ENCODE assay signal across 8 cellular contexts in genomic region chrX:1592863-1593201, GRCh38. TPM values are rescaled to one million over a fixed set of nuclear protein-coding genes. Genes with fewer than 3 reads are reported as not detected.
DNase-seq lines count a peak whose midpoint lies in the region; ATAC-seq lines count a peak whose summit lies in the region.
"Had no signal": no experiment of that assay in that cellular context is flagged by ENCODE, and none has a peak within 500 bp of the region (broad histone marks: within the 10 kb centered on the region; RNA-seq: fewer than 3 reads in every experiment).

No MANE protein-coding gene starts in this region.

- no peak for DNase-seq in activated CD8-positive, alpha-beta T cell treated with anti-CD3 and anti-CD28 coated beads, Interleukin-2, amount 10 ng/mL, durations not matched to agents 7 days and 5 days
- DNase-seq in stimulated activated naive B cell treated with anti-CD40 and anti-IgM and Interleukin-4, amounts not matched to agents 10 μg/mL and 1 μg/mL and 100 μg/mL, for 72 hours = no peak
- DNase-seq in NCI-H2227 (lab: John Stamatoyannopoulos, UW; ENCODE audit: unreplicated experiment) = no peak

- H3K9me3 Mint-ChIP-seq in activated CD8-positive, alpha-beta T cell treated with anti-CD3 and anti-CD28 coated beads, Interleukin-2, amount 10 ng/mL, durations not matched to agents 7 days and 5 days (ENCODE audit: insufficient read depth) = no peaks in the 10 kb centered on the region
- H3K9me3 Mint-ChIP-seq in stimulated activated naive B cell treated with anti-CD40 and anti-IgM and Interleukin-4, amounts not matched to agents 10 μg/mL and 1 μg/mL and 100 μg/mL, for 72 hours = no peaks in the 10 kb centered on the region

- H3K27ac Mint-ChIP-seq in activated CD8-positive, alpha-beta T cell treated with anti-CD3 and anti-CD28 coated beads, Interleukin-2, amount 10 ng/mL, durations not matched to agents 7 days and 5 days = peak overlapping the region; percentile 95
- H3K27ac Mint-ChIP-seq in stimulated activated naive B cell treated with anti-CD40 and anti-IgM and Interleukin-4, amounts not matched to agents 10 μg/mL and 1 μg/mL and 100 μg/mL, for 72 hours = peak overlapping the region; percentile 96

- POLR2A ChIA-PET in activated CD8-positive, alpha-beta T cell treated with anti-CD3 and anti-CD28 coated beads, Interleukin-2, amount 10 ng/mL, durations not matched to agents 7 days and 5 days (lab: Charles Lee) = no interaction called here

- peak overlapping the region; percentile 85 for H3K4me3 ChIP-seq in iPS-15b (ENCODE audit: low read depth, low read length)

- no peaks in the 10 kb centered on the region for H3K4me1 ChIP-seq in iPS-15b (ENCODE audit: control insufficient read depth, insufficient read depth, low read length)

- no peaks in the 10 kb centered on the region for H3K27me3 Mint-ChIP-seq in activated CD8-positive, alpha-beta T cell treated with anti-CD3 and anti-CD28 coated beads, Interleukin-2, amount 10 ng/mL, durations not matched to agents 7 days and 5 days (ENCODE audit: low read depth)
- H3K27me3 Mint-ChIP-seq in stimulated activated naive B cell treated with anti-CD40 and anti-IgM and Interleukin-4, amounts not matched to agents 10 μg/mL and 1 μg/mL and 100 μg/mL, for 72 hours = no peaks in the 10 kb centered on the region

- H3K9me3 ChIP-seq in iPS-15b (ENCODE audit: control insufficient read depth, insufficient read depth, low read length) = no peaks in the 10 kb centered on the region

- peaks cover 42% of the 10 kb centered on the region for H3K4me1 Mint-ChIP-seq in activated CD8-positive, alpha-beta T cell treated with anti-CD3 and anti-CD28 coated beads, Interleukin-2, amount 10 ng/mL, durations not matched to agents 7 days and 5 days (ENCODE audit: low read depth)
- peaks cover 17 to 41% of the 10 kb centered on the region in 2 donors for H3K4me1 Mint-ChIP-seq in stimulated activated naive B cell treated with anti-CD40 and anti-IgM and Interleukin-4, amounts not matched to agents 10 μg/mL and 1 μg/mL and 100 μg/mL, for 72 hours

- H3K36me3 ChIP-seq in iPS-15b (ENCODE audit: control insufficient read depth, insufficient read depth, low read length) = peaks cover 40% of the 10 kb centered on the region

- peak; percentile 11 for ATAC-seq in GM19328 (IDR thresholded peaks at IDR 0.05; ENCODE audit: unreplicated experiment)
- ATAC-seq in HG03135 (IDR thresholded peaks at IDR 0.05; ENCODE audit: unreplicated experiment) = peak; percentile 22
- peak; percentile 14 for ATAC-seq in activated CD8-positive, alpha-beta T cell treated with anti-CD3 and anti-CD28 coated beads, Interleukin-2, amount 10 ng/mL, durations not matched to agents 7 days and 5 days
- ATAC-seq in stimulated activated naive B cell treated with anti-CD40 and anti-IgM and Interleukin-4, amounts not matched to agents 10 μg/mL and 1 μg/mL and 100 μg/mL, for 72 hours (replicated peaks) = peak; percentile 47 to 50
- ATAC-seq in GM18858 (IDR thresholded peaks at IDR 0.05; ENCODE audit: unreplicated experiment) = no peak

- H3K36me3 Mint-ChIP-seq in activated CD8-positive, alpha-beta T cell treated with anti-CD3 and anti-CD28 coated beads, Interleukin-2, amount 10 ng/mL, durations not matched to agents 7 days and 5 days (ENCODE audit: low read depth) = peaks cover 45% of the 10 kb centered on the region
- H3K36me3 Mint-ChIP-seq in stimulated activated naive B cell treated with anti-CD40 and anti-IgM and Interleukin-4, amounts not matched to agents 10 μg/mL and 1 μg/mL and 100 μg/mL, for 72 hours = peaks cover 30 to 50% of the 10 kb centered on the region in 2 donors

- H3K27me3 ChIP-seq in iPS-15b (ENCODE audit: control insufficient read depth, insufficient read depth, low read length) = no peaks in the 10 kb centered on the region

- H3K9ac ChIP-seq in iPS-15b (ENCODE audit: low read depth, low read length) = peak overlapping the region; percentile 76

- H3K4me3 Mint-ChIP-seq in activated CD8-positive, alpha-beta T cell treated with anti-CD3 and anti-CD28 coated beads, Interleukin-2, amount 10 ng/mL, durations not matched to agents 7 days and 5 days = peak overlapping the region; percentile 91
- peak overlapping the region; percentile 89 to 95 for H3K4me3 Mint-ChIP-seq in stimulated activated naive B cell treated with anti-CD40 and anti-IgM and Interleukin-4, amounts not matched to agents 10 μg/mL and 1 μg/mL and 100 μg/mL, for 72 hours

- CTCF ChIA-PET in activated CD8-positive, alpha-beta T cell treated with anti-CD3 and anti-CD28 coated beads, Interleukin-2, amount 10 ng/mL, durations not matched to agents 7 days and 5 days (lab: Charles Lee) = no interaction called here

RNA-seq across cellular contexts. Expression of gene AKAP17A, which starts 1.4 kb away (rescaled TPM):
- total RNA-seq in activated CD8-positive, alpha-beta T cell treated with anti-CD3 and anti-CD28 coated beads, Interleukin-2, amount 10 ng/mL, durations not matched to agents 7 days and 5 days = 10 to 100 TPM; 62.5 to 66.4 TPM

RNA-seq across cellular contexts. Expression of gene ASMT, which starts 22.0 kb away (rescaled TPM):
- total RNA-seq in activated CD8-positive, alpha-beta T cell treated with anti-CD3 and anti-CD28 coated beads, Interleukin-2, amount 10 ng/mL, durations not matched to agents 7 days and 5 days = under 1 TPM in 1 of 2 experiments, not detected in 1; 0.29 TPM

RNA-seq across cellular contexts. Expression of gene P2RY8, which starts 55.8 kb away (rescaled TPM):
- total RNA-seq in activated CD8-positive, alpha-beta T cell treated with anti-CD3 and anti-CD28 coated beads, Interleukin-2, amount 10 ng/mL, durations not matched to agents 7 days and 5 days = 10 to 100 TPM; 62.9 to 65.5 TPM
- total RNA-seq: temporal lobe had no signal
